Comparison of ENCODE assay signal across 1 cellular context in genomic region chr14:75578099-75578785, GRCh38.
TF ChIP-seq lines count a peak whose summit lies in the region.

Gene FLVCR2 (plus strand): TSS chr14:75578620. CDS start chr14:75578973, 353 bp downstream.

TF ChIP-seq in IMR-90, 13 proteins besides CTCF, POLR2A, EP300 and RAD21 (continued from another document):
- 0 out of 2 replicates have a peak, but pooled peaks have one; percentile 14 for TF ChIP-seq CEBPB (IDR thresholded peaks at IDR 0.05; ENCODE audit: low read depth, low read length)
